Comparison of ENCODE assay signal across 15 cellular contexts in genomic region chr16:31421587-31421986, GRCh38. TPM values are rescaled to one million over a fixed set of nuclear protein-coding genes. Genes with fewer than 3 reads are reported as not detected.
DNase-seq lines count a peak whose midpoint lies in the region; ATAC-seq and TF ChIP-seq lines count a peak whose summit lies in the region.
"Had no signal": no experiment of that assay in that cellular context is flagged by ENCODE, and none has a peak within 500 bp of the region (broad histone marks: within the 10 kb centered on the region; RNA-seq: fewer than 3 reads in every experiment).

No MANE protein-coding gene starts in this region.

- no peaks in the 10 kb centered on the region for H3K4me1 ChIP-seq in vagina
- H3K4me1 ChIP-seq: esophagus muscularis mucosa had no signal

- intact Hi-C loops in vagina (cut with DNase I): no loop called here

- peaks cover 59 to 63% of the 10 kb centered on the region in 2 donors for H3K4me1 Mint-ChIP-seq in natural killer cell treated with Interleukin-12 subunit alpha and Interleukin-12 subunit beta and Interleukin-15 and Interleukin-18, amount 100 ng/mL, for 72 hours (ENCODE audit: low read depth in 2 of 2)

- no peaks in the 10 kb centered on the region for H3K9me3 ChIP-seq in vagina
- no peaks in the 10 kb centered on the region for H3K9me3 ChIP-seq in MG63

- H3K27ac ChIP-seq in vagina: no peak overlapping the region
- H3K27ac ChIP-seq: esophagus muscularis mucosa had no signal

- DNase-seq in GM06990 (ENCODE audit: extremely low read depth, insufficient read length) (peak; percentile 39), activated T-cell treated with anti-CD3 and anti-CD28 coated beads for 48 hours (ENCODE audit: low read depth) (peak; percentile 56), vagina (ENCODE audit: extremely low spot score in 2 of 2) (no peak), NCI-H2081 treated with DMSO at 0.1 percent for 48 hours (lab: John Stamatoyannopoulos, UW) (no peak), MG63 (no peak)
- peak; percentile 75 for DNase-seq in natural killer cell treated with Interleukin-12 subunit alpha and Interleukin-12 subunit beta and Interleukin-15 and Interleukin-18, amount 100 ng/mL, for 72 hours (ENCODE audit: low spot score)
- DNase-seq: NCI-H2029, PC-3 had no signal

- no peaks in the 10 kb centered on the region for H3K27me3 Mint-ChIP-seq in natural killer cell treated with Interleukin-12 subunit alpha and Interleukin-12 subunit beta and Interleukin-15 and Interleukin-18, amount 100 ng/mL, for 72 hours

- H3K36me3 ChIP-seq in GM06990 (ENCODE audit: control insufficient read depth, insufficient read depth, low read length): no peaks in the 10 kb centered on the region
- H3K36me3 ChIP-seq in vagina: no peaks in the 10 kb centered on the region
- no peaks in the 10 kb centered on the region for H3K36me3 ChIP-seq in MG63
- H3K36me3 ChIP-seq: esophagus muscularis mucosa had no signal

- H3K27me3 ChIP-seq in GM06990 (replicated peaks; ENCODE audit: control insufficient read depth, insufficient read depth, low read length): no peaks in the 10 kb centered on the region; the same call in 1 of the 2 replicates
- H3K27me3 ChIP-seq in vagina: no peaks in the 10 kb centered on the region
- H3K27me3 ChIP-seq in MG63: peaks cover 2% of the 10 kb centered on the region; the same call in 1 of the 2 replicates

- H3K4me3 ChIP-seq in GM06990 (replicated peaks; ENCODE audit: low read depth, low read length) (no peak overlapping the region), vagina (no peak overlapping the region), MG63 (no peak overlapping the region)
- H3K4me3 ChIP-seq: esophagus muscularis mucosa, skin epidermis had no signal

- H3K27ac Mint-ChIP-seq in natural killer cell treated with Interleukin-12 subunit alpha and Interleukin-12 subunit beta and Interleukin-15 and Interleukin-18, amount 100 ng/mL, for 72 hours: peak overlapping the region in 1 of 2 donors; percentile 29
- H3K27ac Mint-ChIP-seq: brain, nephron had no signal

- H3K36me3 Mint-ChIP-seq in natural killer cell treated with Interleukin-12 subunit alpha and Interleukin-12 subunit beta and Interleukin-15 and Interleukin-18, amount 100 ng/mL, for 72 hours: no peaks in the 10 kb centered on the region
- H3K36me3 Mint-ChIP-seq: brain had no signal

- ATAC-seq in HG03064 (IDR thresholded peaks at IDR 0.05; ENCODE audit: low read depth, unreplicated experiment): peak; percentile 67
- ATAC-seq in natural killer cell treated with Interleukin-12 subunit alpha and Interleukin-12 subunit beta and Interleukin-15 and Interleukin-18, amount 100 ng/mL, for 72 hours: peak; percentile 91 to 94
- ATAC-seq in HG03439 (IDR thresholded peaks at IDR 0.05; ENCODE audit: unreplicated experiment): no peak
- ATAC-seq: PC-3 had no signal

- no peak for TF ChIP-seq CTCF in GM06990 (IDR thresholded peaks at IDR 0.05; ENCODE audit: insufficient read depth, low read length, poor library complexity, severe bottlenecking)
- no peak for TF ChIP-seq CTCF in vagina (IDR thresholded peaks at IDR 0.05)

- no peak for TF ChIP-seq POLR2A in vagina (IDR thresholded peaks at IDR 0.05)

- H3K9me3 Mint-ChIP-seq in natural killer cell treated with Interleukin-12 subunit alpha and Interleukin-12 subunit beta and Interleukin-15 and Interleukin-18, amount 100 ng/mL, for 72 hours: no peaks in the 10 kb centered on the region
- H3K9me3 Mint-ChIP-seq: nephron had no signal

- peak overlapping the region; percentile 73 for H3K4me3 Mint-ChIP-seq in natural killer cell treated with Interleukin-12 subunit alpha and Interleukin-12 subunit beta and Interleukin-15 and Interleukin-18, amount 100 ng/mL, for 72 hours
- H3K4me3 Mint-ChIP-seq: brain, nephron had no signal

RNA-seq across cellular contexts. Expression of gene COX6A2, which starts 6.6 kb away (rescaled TPM):
- not detected for total RNA-seq in natural killer cell treated with Interleukin-12 subunit alpha and Interleukin-12 subunit beta and Interleukin-15 and Interleukin-18, amount 100 ng/mL, for 72 hours
- total RNA-seq in vagina: not detected
- not detected in 2 replicates for total RNA-seq in MG63 (2014; rRNA removed; shearing (Covaris generic); ENCODE audit: low replicate concordance)
- total RNA-seq: PC-3, ureter had no signal

RNA-seq across cellular contexts. Expression of gene ZNF843, which starts 21.0 kb away (rescaled TPM):
- under 1 TPM in 1 of 2 donors, not detected in 1; 0.17 TPM for total RNA-seq in natural killer cell treated with Interleukin-12 subunit alpha and Interleukin-12 subunit beta and Interleukin-15 and Interleukin-18, amount 100 ng/mL, for 72 hours
- 2.7 TPM for total RNA-seq in vagina
- not detected in 2 replicates for total RNA-seq in MG63 (2014; rRNA removed; shearing (Covaris generic); ENCODE audit: low replicate concordance)
- total RNA-seq: PC-3 had no signal

RNA-seq across cellular contexts. Expression of gene ITGAD, which starts 28.5 kb away (rescaled TPM):
- total RNA-seq in natural killer cell treated with Interleukin-12 subunit alpha and Interleukin-12 subunit beta and Interleukin-15 and Interleukin-18, amount 100 ng/mL, for 72 hours: under 1 TPM in 1 of 2 donors, not detected in 1; 0.47 TPM
- not detected for total RNA-seq in vagina
- not detected in 2 replicates for total RNA-seq in MG63 (2014; rRNA removed; shearing (Covaris generic); ENCODE audit: low replicate concordance)
- total RNA-seq: PC-3, ureter had no signal

RNA-seq across cellular contexts. Expression of gene ARMC5, which starts 37.7 kb away (rescaled TPM):
- total RNA-seq in natural killer cell treated with Interleukin-12 subunit alpha and Interleukin-12 subunit beta and Interleukin-15 and Interleukin-18, amount 100 ng/mL, for 72 hours: 10 to 100 TPM; 31.6 to 36.0 TPM
- total RNA-seq in vagina: 11.3 TPM
- total RNA-seq in MG63 (2014; rRNA removed; shearing (Covaris generic); ENCODE audit: low replicate concordance): 11.3 and 12.7 TPM in 2 replicates

RNA-seq across cellular contexts. Expression of gene TGFB1I1, which starts 50.4 kb away (rescaled TPM):
- total RNA-seq in natural killer cell treated with Interleukin-12 subunit alpha and Interleukin-12 subunit beta and Interleukin-15 and Interleukin-18, amount 100 ng/mL, for 72 hours: under 1 TPM; 0.55 to 0.75 TPM
- total RNA-seq in vagina: 114 TPM
- total RNA-seq in MG63 (2014; rRNA removed; shearing (Covaris generic); ENCODE audit: low replicate concordance): 39.1 and 48.1 TPM in 2 replicates

Comparison
In these comparisons a context has a peak if more than half of its experiments do, and no peak if none do; other contexts are left out.
1. DNase-seq: peak in GM06990 (single experiment), activated T-cell treated with anti-CD3 and anti-CD28 coated beads for 48 hours (single experiment) and natural killer cell treated with Interleukin-12 subunit alpha and Interleukin-12 subunit beta and Interleukin-15 and Interleukin-18, amount 100 ng/mL, for 72 hours (single experiment); none in vagina (0 of 2), NCI-H2081 treated with DMSO at 0.1 percent for 48 hours (single experiment) and MG63 (single experiment).